In the genomic region with DNA sequence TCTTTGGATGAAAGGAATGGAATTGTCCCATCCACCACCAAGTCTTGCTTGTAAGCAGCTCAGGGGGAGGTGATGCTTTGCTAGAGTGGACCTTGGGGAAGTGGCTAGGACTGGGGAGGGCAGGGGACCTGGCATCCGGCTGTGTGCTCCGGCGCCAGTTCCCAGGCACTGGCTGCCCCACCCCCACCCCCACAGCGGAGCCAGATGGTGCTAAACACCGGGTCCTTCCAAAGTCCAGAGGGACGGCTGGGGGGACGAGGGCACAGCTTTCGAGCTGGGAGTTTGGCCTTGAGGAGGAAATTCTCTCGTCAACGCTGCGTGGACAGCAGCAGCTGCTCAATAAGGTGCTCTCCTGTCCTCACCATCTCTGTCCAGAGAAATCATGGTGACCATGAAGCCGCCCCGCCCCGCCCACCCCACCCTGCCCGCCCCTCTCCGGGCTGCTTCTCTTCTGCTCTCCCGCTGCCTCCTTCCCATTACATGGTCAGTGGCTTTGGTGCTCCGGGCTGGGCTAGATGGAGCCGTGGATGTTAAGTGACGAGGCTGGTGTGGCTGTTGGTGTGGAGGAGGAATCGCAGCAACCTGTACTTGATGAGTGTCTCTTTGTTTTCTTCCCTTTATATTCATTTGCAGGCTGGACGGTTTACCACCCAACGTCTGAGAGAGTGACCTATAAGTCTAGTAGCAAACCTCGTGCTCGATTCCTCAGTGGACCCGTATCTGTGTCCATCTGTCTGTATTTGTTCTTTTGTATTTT, we compare ENCODE assay signal across 1 cellular context.
A peak's percentile ranks its signal among the peaks of the same experiment; 100 is the strongest.
TF ChIP-seq lines count a peak whose summit lies in the region.

No MANE protein-coding gene starts in this region.

TF ChIP-seq in HepG2, 621 proteins besides CTCF, POLR2A, EP300 and RAD21 (continued from another document and continues in another):
- TF ChIP-seq, protein P1, sequence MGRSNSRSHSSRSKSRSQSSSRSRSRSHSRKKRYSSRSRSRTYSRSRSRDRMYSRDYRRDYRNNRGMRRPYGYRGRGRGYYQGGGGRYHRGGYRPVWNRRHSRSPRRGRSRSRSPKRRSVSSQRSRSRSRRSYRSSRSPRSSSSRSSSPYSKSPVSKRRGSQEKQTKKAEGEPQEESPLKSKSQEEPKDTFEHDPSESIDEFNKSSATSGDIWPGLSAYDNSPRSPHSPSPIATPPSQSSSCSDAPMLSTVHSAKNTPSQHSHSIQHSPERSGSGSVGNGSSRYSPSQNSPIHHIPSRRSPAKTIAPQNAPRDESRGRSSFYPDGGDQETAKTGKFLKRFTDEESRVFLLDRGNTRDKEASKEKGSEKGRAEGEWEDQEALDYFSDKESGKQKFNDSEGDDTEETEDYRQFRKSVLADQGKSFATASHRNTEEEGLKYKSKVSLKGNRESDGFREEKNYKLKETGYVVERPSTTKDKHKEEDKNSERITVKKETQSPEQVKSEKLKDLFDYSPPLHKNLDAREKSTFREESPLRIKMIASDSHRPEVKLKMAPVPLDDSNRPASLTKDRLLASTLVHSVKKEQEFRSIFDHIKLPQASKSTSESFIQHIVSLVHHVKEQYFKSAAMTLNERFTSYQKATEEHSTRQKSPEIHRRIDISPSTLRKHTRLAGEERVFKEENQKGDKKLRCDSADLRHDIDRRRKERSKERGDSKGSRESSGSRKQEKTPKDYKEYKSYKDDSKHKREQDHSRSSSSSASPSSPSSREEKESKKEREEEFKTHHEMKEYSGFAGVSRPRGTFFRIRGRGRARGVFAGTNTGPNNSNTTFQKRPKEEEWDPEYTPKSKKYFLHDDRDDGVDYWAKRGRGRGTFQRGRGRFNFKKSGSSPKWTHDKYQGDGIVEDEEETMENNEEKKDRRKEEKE (IDR thresholded peaks at IDR 0.05): no peak
- TF ChIP-seq ZMYM3 (CRISPR knock-in tag; IDR thresholded peaks at IDR 0.05): peak; percentile 54
- no peak for TF ChIP-seq TOE1 (CRISPR knock-in tag; IDR thresholded peaks at IDR 0.05)
- TF ChIP-seq, protein P2, sequence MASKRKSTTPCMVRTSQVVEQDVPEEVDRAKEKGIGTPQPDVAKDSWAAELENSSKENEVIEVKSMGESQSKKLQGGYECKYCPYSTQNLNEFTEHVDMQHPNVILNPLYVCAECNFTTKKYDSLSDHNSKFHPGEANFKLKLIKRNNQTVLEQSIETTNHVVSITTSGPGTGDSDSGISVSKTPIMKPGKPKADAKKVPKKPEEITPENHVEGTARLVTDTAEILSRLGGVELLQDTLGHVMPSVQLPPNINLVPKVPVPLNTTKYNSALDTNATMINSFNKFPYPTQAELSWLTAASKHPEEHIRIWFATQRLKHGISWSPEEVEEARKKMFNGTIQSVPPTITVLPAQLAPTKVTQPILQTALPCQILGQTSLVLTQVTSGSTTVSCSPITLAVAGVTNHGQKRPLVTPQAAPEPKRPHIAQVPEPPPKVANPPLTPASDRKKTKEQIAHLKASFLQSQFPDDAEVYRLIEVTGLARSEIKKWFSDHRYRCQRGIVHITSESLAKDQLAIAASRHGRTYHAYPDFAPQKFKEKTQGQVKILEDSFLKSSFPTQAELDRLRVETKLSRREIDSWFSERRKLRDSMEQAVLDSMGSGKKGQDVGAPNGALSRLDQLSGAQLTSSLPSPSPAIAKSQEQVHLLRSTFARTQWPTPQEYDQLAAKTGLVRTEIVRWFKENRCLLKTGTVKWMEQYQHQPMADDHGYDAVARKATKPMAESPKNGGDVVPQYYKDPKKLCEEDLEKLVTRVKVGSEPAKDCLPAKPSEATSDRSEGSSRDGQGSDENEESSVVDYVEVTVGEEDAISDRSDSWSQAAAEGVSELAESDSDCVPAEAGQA (IDR thresholded peaks at IDR 0.05; ENCODE audit: low read depth): no peak
- TF ChIP-seq, protein P2 (CRISPR knock-in tag; IDR thresholded peaks at IDR 0.05; ENCODE audit: borderline replicate concordance): no peak
- no peak for TF ChIP-seq FLYWCH1 (CRISPR knock-in tag; IDR thresholded peaks at IDR 0.05)
- TF ChIP-seq REL (CRISPR knock-in tag; conservative IDR thresholded peaks at IDR 0.05): no peak
- TF ChIP-seq AHR (CRISPR knock-in tag; IDR thresholded peaks at IDR 0.05): 0 out of 2 replicates have a peak, but pooled peaks have one; percentile 32
- TF ChIP-seq DR1 (CRISPR knock-in tag; IDR thresholded peaks at IDR 0.05): no peak
- TF ChIP-seq, protein P3, sequence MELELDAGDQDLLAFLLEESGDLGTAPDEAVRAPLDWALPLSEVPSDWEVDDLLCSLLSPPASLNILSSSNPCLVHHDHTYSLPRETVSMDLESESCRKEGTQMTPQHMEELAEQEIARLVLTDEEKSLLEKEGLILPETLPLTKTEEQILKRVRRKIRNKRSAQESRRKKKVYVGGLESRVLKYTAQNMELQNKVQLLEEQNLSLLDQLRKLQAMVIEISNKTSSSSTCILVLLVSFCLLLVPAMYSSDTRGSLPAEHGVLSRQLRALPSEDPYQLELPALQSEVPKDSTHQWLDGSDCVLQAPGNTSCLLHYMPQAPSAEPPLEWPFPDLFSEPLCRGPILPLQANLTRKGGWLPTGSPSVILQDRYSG (CRISPR knock-in tag; IDR thresholded peaks at IDR 0.05): no peak
- TF ChIP-seq, protein P4, sequence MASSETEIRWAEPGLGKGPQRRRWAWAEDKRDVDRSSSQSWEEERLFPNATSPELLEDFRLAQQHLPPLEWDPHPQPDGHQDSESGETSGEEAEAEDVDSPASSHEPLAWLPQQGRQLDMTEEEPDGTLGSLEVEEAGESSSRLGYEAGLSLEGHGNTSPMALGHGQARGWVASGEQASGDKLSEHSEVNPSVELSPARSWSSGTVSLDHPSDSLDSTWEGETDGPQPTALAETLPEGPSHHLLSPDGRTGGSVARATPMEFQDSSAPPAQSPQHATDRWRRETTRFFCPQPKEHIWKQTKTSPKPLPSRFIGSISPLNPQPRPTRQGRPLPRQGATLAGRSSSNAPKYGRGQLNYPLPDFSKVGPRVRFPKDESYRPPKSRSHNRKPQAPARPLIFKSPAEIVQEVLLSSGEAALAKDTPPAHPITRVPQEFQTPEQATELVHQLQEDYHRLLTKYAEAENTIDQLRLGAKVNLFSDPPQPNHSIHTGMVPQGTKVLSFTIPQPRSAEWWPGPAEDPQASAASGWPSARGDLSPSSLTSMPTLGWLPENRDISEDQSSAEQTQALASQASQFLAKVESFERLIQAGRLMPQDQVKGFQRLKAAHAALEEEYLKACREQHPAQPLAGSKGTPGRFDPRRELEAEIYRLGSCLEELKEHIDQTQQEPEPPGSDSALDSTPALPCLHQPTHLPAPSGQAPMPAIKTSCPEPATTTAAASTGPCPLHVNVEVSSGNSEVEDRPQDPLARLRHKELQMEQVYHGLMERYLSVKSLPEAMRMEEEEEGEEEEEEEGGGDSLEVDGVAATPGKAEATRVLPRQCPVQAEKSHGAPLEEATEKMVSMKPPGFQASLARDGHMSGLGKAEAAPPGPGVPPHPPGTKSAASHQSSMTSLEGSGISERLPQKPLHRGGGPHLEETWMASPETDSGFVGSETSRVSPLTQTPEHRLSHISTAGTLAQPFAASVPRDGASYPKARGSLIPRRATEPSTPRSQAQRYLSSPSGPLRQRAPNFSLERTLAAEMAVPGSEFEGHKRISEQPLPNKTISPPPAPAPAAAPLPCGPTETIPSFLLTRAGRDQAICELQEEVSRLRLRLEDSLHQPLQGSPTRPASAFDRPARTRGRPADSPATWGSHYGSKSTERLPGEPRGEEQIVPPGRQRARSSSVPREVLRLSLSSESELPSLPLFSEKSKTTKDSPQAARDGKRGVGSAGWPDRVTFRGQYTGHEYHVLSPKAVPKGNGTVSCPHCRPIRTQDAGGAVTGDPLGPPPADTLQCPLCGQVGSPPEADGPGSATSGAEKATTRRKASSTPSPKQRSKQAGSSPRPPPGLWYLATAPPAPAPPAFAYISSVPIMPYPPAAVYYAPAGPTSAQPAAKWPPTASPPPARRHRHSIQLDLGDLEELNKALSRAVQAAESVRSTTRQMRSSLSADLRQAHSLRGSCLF (CRISPR knock-in tag; IDR thresholded peaks at IDR 0.05; ENCODE audit: borderline replicate concordance): no peak
- peak; percentile 51; the same call in 1 of the 2 replicates for TF ChIP-seq HOXA5 (CRISPR knock-in tag; IDR thresholded peaks at IDR 0.05)
- no peak; the same call in 1 of the 2 replicates for TF ChIP-seq ZFP1 (CRISPR knock-in tag; IDR thresholded peaks at IDR 0.05)
- no peak for TF ChIP-seq ZBTB1 (CRISPR knock-in tag; IDR thresholded peaks at IDR 0.05; ENCODE audit: borderline replicate concordance)
- no peak; the same call in 1 of the 2 replicates for TF ChIP-seq ZNF234 (CRISPR knock-in tag; conservative IDR thresholded peaks at IDR 0.05)
- no peak; the same call in 1 of the 2 replicates for TF ChIP-seq ZFP82 (CRISPR knock-in tag; IDR thresholded peaks at IDR 0.05; ENCODE audit: borderline replicate concordance)
- no peak for TF ChIP-seq NFKBIZ (CRISPR knock-in tag; IDR thresholded peaks at IDR 0.05)
- no peak for TF ChIP-seq PAX8 (CRISPR knock-in tag; IDR thresholded peaks at IDR 0.05; ENCODE audit: borderline replicate concordance)
- TF ChIP-seq, protein P5, sequence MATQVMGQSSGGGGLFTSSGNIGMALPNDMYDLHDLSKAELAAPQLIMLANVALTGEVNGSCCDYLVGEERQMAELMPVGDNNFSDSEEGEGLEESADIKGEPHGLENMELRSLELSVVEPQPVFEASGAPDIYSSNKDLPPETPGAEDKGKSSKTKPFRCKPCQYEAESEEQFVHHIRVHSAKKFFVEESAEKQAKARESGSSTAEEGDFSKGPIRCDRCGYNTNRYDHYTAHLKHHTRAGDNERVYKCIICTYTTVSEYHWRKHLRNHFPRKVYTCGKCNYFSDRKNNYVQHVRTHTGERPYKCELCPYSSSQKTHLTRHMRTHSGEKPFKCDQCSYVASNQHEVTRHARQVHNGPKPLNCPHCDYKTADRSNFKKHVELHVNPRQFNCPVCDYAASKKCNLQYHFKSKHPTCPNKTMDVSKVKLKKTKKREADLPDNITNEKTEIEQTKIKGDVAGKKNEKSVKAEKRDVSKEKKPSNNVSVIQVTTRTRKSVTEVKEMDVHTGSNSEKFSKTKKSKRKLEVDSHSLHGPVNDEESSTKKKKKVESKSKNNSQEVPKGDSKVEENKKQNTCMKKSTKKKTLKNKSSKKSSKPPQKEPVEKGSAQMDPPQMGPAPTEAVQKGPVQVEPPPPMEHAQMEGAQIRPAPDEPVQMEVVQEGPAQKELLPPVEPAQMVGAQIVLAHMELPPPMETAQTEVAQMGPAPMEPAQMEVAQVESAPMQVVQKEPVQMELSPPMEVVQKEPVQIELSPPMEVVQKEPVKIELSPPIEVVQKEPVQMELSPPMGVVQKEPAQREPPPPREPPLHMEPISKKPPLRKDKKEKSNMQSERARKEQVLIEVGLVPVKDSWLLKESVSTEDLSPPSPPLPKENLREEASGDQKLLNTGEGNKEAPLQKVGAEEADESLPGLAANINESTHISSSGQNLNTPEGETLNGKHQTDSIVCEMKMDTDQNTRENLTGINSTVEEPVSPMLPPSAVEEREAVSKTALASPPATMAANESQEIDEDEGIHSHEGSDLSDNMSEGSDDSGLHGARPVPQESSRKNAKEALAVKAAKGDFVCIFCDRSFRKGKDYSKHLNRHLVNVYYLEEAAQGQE (IDR thresholded peaks at IDR 0.05; ENCODE audit: borderline replicate concordance in 1 of 2, low read depth in 1 of 2, low read length in 2 of 2): no peak
- no peak for TF ChIP-seq SMARCE1 (IDR thresholded peaks at IDR 0.05; ENCODE audit: borderline replicate concordance)
- 0 out of 2 replicates have a peak, but pooled peaks have one; percentile 47 for TF ChIP-seq PRMT3 (CRISPR knock-in tag; IDR thresholded peaks at IDR 0.05; ENCODE audit: borderline replicate concordance, low read depth)
- TF ChIP-seq ZNF629 (CRISPR knock-in tag; conservative IDR thresholded peaks at IDR 0.05): no peak
- no peak for TF ChIP-seq RBAK (CRISPR knock-in tag; IDR thresholded peaks at IDR 0.05)
- TF ChIP-seq, protein P6, sequence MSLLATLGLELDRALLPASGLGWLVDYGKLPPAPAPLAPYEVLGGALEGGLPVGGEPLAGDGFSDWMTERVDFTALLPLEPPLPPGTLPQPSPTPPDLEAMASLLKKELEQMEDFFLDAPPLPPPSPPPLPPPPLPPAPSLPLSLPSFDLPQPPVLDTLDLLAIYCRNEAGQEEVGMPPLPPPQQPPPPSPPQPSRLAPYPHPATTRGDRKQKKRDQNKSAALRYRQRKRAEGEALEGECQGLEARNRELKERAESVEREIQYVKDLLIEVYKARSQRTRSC (CRISPR knock-in tag; IDR thresholded peaks at IDR 0.05; ENCODE audit: low read depth): no peak
- TF ChIP-seq ZNF232 (CRISPR knock-in tag; IDR thresholded peaks at IDR 0.05; ENCODE audit: borderline replicate concordance): no peak
- no peak for TF ChIP-seq IRX3 (CRISPR knock-in tag; IDR thresholded peaks at IDR 0.05; ENCODE audit: borderline replicate concordance, low read depth)
- TF ChIP-seq NFYC (CRISPR knock-in tag; IDR thresholded peaks at IDR 0.05): no peak
- TF ChIP-seq MAF1 (CRISPR knock-in tag; IDR thresholded peaks at IDR 0.05; ENCODE audit: borderline replicate concordance): no peak
- no peak for TF ChIP-seq ZNF7 (CRISPR knock-in tag; IDR thresholded peaks at IDR 0.05)
- no peak; the same call in 1 of the 2 replicates for TF ChIP-seq RBFOX2 (IDR thresholded peaks at IDR 0.05; ENCODE audit: low read depth, low read length)
- TF ChIP-seq TCF12 (IDR thresholded peaks at IDR 0.05): no peak
- peak; percentile 84 for TF ChIP-seq TCF12 (CRISPR knock-in tag; IDR thresholded peaks at IDR 0.05)
- TF ChIP-seq ZNF790 (CRISPR knock-in tag; IDR thresholded peaks at IDR 0.05; ENCODE audit: borderline replicate concordance): peak; percentile 65; the same call in 1 of the 2 replicates
- no peak for TF ChIP-seq SNAI1 (CRISPR knock-in tag; IDR thresholded peaks at IDR 0.05; ENCODE audit: borderline replicate concordance)
- peak; percentile 75 for TF ChIP-seq NR2C2 (CRISPR knock-in tag; IDR thresholded peaks at IDR 0.05; ENCODE audit: borderline replicate concordance)
- no peak for TF ChIP-seq ATRX (CRISPR knock-in tag; IDR thresholded peaks at IDR 0.05; ENCODE audit: borderline replicate concordance)
- TF ChIP-seq RXRB (CRISPR knock-in tag; IDR thresholded peaks at IDR 0.05; ENCODE audit: borderline replicate concordance): peak; percentile 75
- no peak for TF ChIP-seq NBN (conservative IDR thresholded peaks at IDR 0.05)
- TF ChIP-seq FOXM1 (CRISPR knock-in tag; IDR thresholded peaks at IDR 0.05): no peak
- TF ChIP-seq HES4 (CRISPR knock-in tag; IDR thresholded peaks at IDR 0.05; ENCODE audit: borderline replicate concordance): no peak
- TF ChIP-seq MATR3 (CRISPR knock-in tag; IDR thresholded peaks at IDR 0.05): no peak
